In the genomic region with DNA sequence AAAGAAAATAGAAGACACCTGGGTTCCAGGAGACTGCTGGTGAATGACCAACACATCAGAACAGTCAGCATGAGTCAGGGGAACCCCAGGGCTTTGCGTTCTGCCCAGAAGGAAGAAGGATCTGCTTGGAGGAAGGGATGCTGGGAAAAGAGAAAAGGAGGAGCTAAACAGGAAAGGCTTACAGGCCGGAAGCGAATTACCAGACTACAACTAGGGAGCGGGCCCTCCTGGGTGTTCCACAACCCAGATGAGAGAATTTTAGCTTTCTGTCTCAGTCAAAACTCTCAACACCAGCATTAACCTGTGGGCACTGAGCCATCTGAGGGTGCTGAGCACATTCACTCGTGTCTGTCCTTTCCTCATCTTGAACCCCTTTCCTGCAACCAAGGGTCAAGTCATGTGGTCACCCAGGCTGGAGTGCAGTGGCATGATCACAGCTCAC, we compare ENCODE assay signal across 10 cellular contexts. TPM values are rescaled to one million over a fixed set of nuclear protein-coding genes. Genes with fewer than 3 reads are reported as not detected.
DNase-seq lines count a peak whose midpoint lies in the region; ATAC-seq, FAIRE-seq and TF ChIP-seq lines count a peak whose summit lies in the region.
"Had no signal": no experiment of that assay in that cellular context is flagged by ENCODE, and none has a peak within 500 bp of the region (broad histone marks: within the 10 kb centered on the region; RNA-seq: fewer than 3 reads in every experiment).

No MANE protein-coding gene starts in this region.

- no peak for ATAC-seq in GM18867 (IDR thresholded peaks at IDR 0.05; ENCODE audit: unreplicated experiment)
- ATAC-seq: GM23338 had no signal

- TF ChIP-seq POLR2A in GM12892 (IDR thresholded peaks at IDR 0.05; ENCODE audit: low read depth, low read length) (peak; percentile 65; the same call in 1 of the 2 replicates), esophagus squamous epithelium (IDR thresholded peaks at IDR 0.05) (no peak)

- H3K4me3 ChIP-seq in esophagus squamous epithelium (no peak overlapping the region), smooth muscle cell (no peak overlapping the region)
- H3K4me3 ChIP-seq: GM23338 had no signal

- H3K4me1 ChIP-seq in esophagus squamous epithelium: peaks cover 34 to 99% (median 66%) of the 10 kb centered on the region in 3 donors
- peaks cover 28% of the 10 kb centered on the region for H3K4me1 ChIP-seq in smooth muscle cell (ENCODE audit: low read depth)

- 45 to 46% methylated on average over 5 of the region's 5 CpGs for WGBS in esophagus squamous epithelium, 2 donors
- WGBS in smooth muscle cell (ENCODE audit: low lambda C conversion rate): 82% methylated on average over 5 of the region's 5 CpGs

- intact Hi-C loops in esophagus squamous epithelium (cut with DNase I): no loop called here

- H3F3A ChIP-seq in smooth muscle cell (ENCODE audit: low read depth): no peaks in the 10 kb centered on the region

- DNase-seq in GM12892 (ENCODE audit: insufficient read length): no peak
- peak; percentile 70 for DNase-seq in RPMI8226
- no peak for DNase-seq in esophagus squamous epithelium (lab: John Stamatoyannopoulos, UW)
- DNase-seq in smooth muscle cell (lab: John Stamatoyannopoulos, UW; ENCODE audit: unreplicated experiment): no peak
- no peak for DNase-seq in activated CD4-positive, CD25-positive, alpha-beta regulatory T cell treated with anti-CD3 and anti-CD28 coated beads, Interleukin-2, amount 50 U/mL, for 72 hours
- DNase-seq in SIG-M5 (lab: John Stamatoyannopoulos, UW): no peak
- no peak for DNase-seq in effector CD8-positive, alpha-beta T cell (lab: John Stamatoyannopoulos, UW)
- DNase-seq: NCI-H446 treated with DMSO at 0.1 percent for 48 hours had no signal

- peak; percentile 57 for FAIRE-seq in GM12892 (lab: Jason Lieb, UNC)

- peaks cover 82% of the 10 kb centered on the region for H3K79me2 ChIP-seq in smooth muscle cell (ENCODE audit: low read depth)

- H3K27ac ChIP-seq in esophagus squamous epithelium (peak overlapping the region in 3 of 4 donors; percentile 47 to 70 (median 70)), smooth muscle cell (ENCODE audit: low read depth) (peak overlapping the region; percentile 59)

- H4K20me1 ChIP-seq in smooth muscle cell (ENCODE audit: low read depth): peaks cover 85% of the 10 kb centered on the region

- H3K36me3 ChIP-seq in esophagus squamous epithelium (peaks cover 0 to 4% (median 0%) of the 10 kb centered on the region in 3 donors), smooth muscle cell (ENCODE audit: low read depth) (no peaks in the 10 kb centered on the region)

- no peak overlapping the region for H3K9ac ChIP-seq in smooth muscle cell (ENCODE audit: low read depth)

- TF ChIP-seq CTCF in esophagus squamous epithelium (IDR thresholded peaks at IDR 0.05) (no peak), smooth muscle cell (IDR thresholded peaks at IDR 0.05; ENCODE audit: borderline replicate concordance, insufficient read depth, poor library complexity, severe bottlenecking) (no peak)

- H3K27me3 ChIP-seq in esophagus squamous epithelium: no peaks in the 10 kb centered on the region
- H3K27me3 ChIP-seq in smooth muscle cell (ENCODE audit: low read depth): no peaks in the 10 kb centered on the region

- H3K9me3 ChIP-seq in esophagus squamous epithelium (no peaks in the 10 kb centered on the region), smooth muscle cell (replicated peaks; ENCODE audit: low read depth) (no peaks in the 10 kb centered on the region)

- no peak overlapping the region for H2AFZ ChIP-seq in smooth muscle cell (ENCODE audit: low read depth)
- H2AFZ ChIP-seq: GM23338 had no signal

- H3K4me2 ChIP-seq in smooth muscle cell: no peak overlapping the region

RNA-seq across cellular contexts. Expression of a gene that starts 19.2 kb away (rescaled TPM):
- polyA plus RNA-seq in GM12892 (2012; ENCODE audit: missing spikeins): 56.5 TPM
- 10 to 100 TPM in 2 of 4 donors, 1 to 10 TPM in 1, under 1 TPM in 1; 0.57 to 16.2 (median 9.9) TPM for total RNA-seq in esophagus squamous epithelium
- 45.0 and 51.1 TPM in 2 replicates for total RNA-seq in smooth muscle cell
- 40.0 and 71.3 TPM in 2 replicates for polyA plus RNA-seq in smooth muscle cell
